In the genomic region with DNA sequence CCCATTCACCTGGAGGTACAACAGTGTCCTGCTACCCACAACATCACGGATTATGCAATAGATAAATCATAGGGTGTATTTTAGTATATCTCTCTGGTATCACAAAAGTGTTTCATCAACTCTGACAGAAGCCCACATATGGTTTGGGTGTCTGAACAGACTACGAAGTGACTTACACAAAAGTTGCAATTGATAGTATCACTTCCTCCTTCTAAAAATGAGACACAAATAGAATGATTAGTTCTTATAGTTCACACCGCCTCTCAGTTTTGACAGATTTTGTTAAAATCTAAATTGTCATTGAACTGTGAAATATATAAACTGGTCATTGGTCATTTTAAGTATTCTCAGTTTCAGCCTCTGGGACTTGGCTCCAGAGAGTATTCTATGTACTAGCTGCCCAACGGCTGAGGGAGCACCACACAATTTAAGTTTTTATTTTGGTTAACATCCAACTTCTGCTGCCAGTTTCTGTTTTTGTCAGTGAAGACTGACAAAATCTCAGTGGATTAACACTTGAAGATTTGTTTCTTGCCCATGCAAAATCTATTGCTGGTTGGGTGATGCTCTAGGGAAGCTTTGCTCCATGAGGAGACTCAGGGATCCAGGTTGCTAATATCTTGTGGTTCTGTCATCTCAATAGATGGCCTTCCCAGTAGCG, we compare ENCODE assay signal across 10 cellular contexts.
DNase-seq lines count a peak whose midpoint lies in the region; ATAC-seq and TF ChIP-seq lines count a peak whose summit lies in the region.
"Had no signal": no experiment of that assay in that cellular context is flagged by ENCODE, and none has a peak within 500 bp of the region (broad histone marks: within the 10 kb centered on the region; RNA-seq: fewer than 3 reads in every experiment).

No MANE protein-coding gene starts in this region.

- H3K9me3 ChIP-seq in BLaER1 (peaks cover 14% of the 10 kb centered on the region), breast epithelium (no peaks in the 10 kb centered on the region)
- H3K9me3 ChIP-seq: right atrium auricular region had no signal

- no peak for TF ChIP-seq CTCF in breast epithelium (IDR thresholded peaks at IDR 0.05)

- no peak for TF ChIP-seq POLR2A in breast epithelium (IDR thresholded peaks at IDR 0.05)

- ATAC-seq in GM19328 (IDR thresholded peaks at IDR 0.05; ENCODE audit: unreplicated experiment) = peak; percentile 86
- peak; percentile 76 for ATAC-seq in HG02870 (IDR thresholded peaks at IDR 0.05; ENCODE audit: unreplicated experiment)
- ATAC-seq in activated naive CD4-positive, alpha-beta T cell treated with anti-CD3 and anti-CD28 coated beads, Interleukin-2, amount 50 U/mL, for 72 hours = no peak
- ATAC-seq: PC-3 had no signal

- H3K4me1 ChIP-seq in BLaER1 (peaks cover 22% of the 10 kb centered on the region), breast epithelium (no peaks in the 10 kb centered on the region)
- H3K4me1 ChIP-seq: right atrium auricular region had no signal

- DNase-seq in T-helper 9 cell (no peak), GF-D8 (lab: John Stamatoyannopoulos, UW) (no peak), breast epithelium (ENCODE audit: low spot score in 2 of 2) (no peak)
- no peak for DNase-seq in activated naive CD4-positive, alpha-beta T cell treated with anti-CD3 and anti-CD28 coated beads, Interleukin-2, amount 50 U/mL, for 72 hours (ENCODE audit: low spot score in 2 of 2)
- DNase-seq: PC-3 had no signal

- no peak overlapping the region for H3K9ac ChIP-seq in BLaER1

- H3K36me3 ChIP-seq in BLaER1 (peaks cover 20% of the 10 kb centered on the region), breast epithelium (no peaks in the 10 kb centered on the region)
- H3K36me3 ChIP-seq: right atrium auricular region had no signal

- peaks cover 14% of the 10 kb centered on the region for H3K36me3 Mint-ChIP-seq in IgD-negative memory B cell
- H3K36me3 Mint-ChIP-seq in activated naive CD4-positive, alpha-beta T cell treated with anti-CD3 and anti-CD28 coated beads, Interleukin-2, amount 50 U/mL, for 72 hours = peaks cover 0 to 13% of the 10 kb centered on the region in 2 donors

- no peaks in the 10 kb centered on the region for H3K27me3 ChIP-seq in BLaER1
- H3K27me3 ChIP-seq in breast epithelium = no peaks in the 10 kb centered on the region
- H3K27me3 ChIP-seq: right atrium auricular region had no signal

- peaks cover 0 to 2% (median 0%) of the 10 kb centered on the region in 3 donors for H3K9me3 Mint-ChIP-seq in IgD-negative memory B cell
- H3K9me3 Mint-ChIP-seq in activated naive CD4-positive, alpha-beta T cell treated with anti-CD3 and anti-CD28 coated beads, Interleukin-2, amount 50 U/mL, for 72 hours = peaks cover 0 to 5% of the 10 kb centered on the region in 2 donors

- no peaks in the 10 kb centered on the region for H4K20me1 ChIP-seq in BLaER1

- H3K27ac ChIP-seq in BLaER1 (no peak overlapping the region), breast epithelium (no peak overlapping the region)
- H3K27ac ChIP-seq: right atrium auricular region had no signal

- intact Hi-C loops in breast epithelium (cut with DNase I; ENCODE audit: low total_unique reads) = no loop called here

- peak overlapping the region; percentile 43 for H3K4me2 ChIP-seq in BLaER1

- H3K27ac Mint-ChIP-seq in IgD-negative memory B cell = peak overlapping the region in 2 of 3 donors; percentile 68 to 83
- H3K27ac Mint-ChIP-seq in activated naive CD4-positive, alpha-beta T cell treated with anti-CD3 and anti-CD28 coated beads, Interleukin-2, amount 50 U/mL, for 72 hours = no peak overlapping the region

- H3K4me3 Mint-ChIP-seq in IgD-negative memory B cell = peak overlapping the region in 3 of 4 donors; percentile 36 to 89 (median 87)

- H3K27me3 Mint-ChIP-seq in IgD-negative memory B cell = peaks cover 2% of the 10 kb centered on the region

- H3K4me3 ChIP-seq in BLaER1 (no peak overlapping the region), breast epithelium (no peak overlapping the region)
- H3K4me3 ChIP-seq: right atrium auricular region had no signal

- peaks cover 27 to 29% (median 28%) of the 10 kb centered on the region in 3 donors for H3K4me1 Mint-ChIP-seq in IgD-negative memory B cell

Comparison
In these comparisons a context has a peak if more than half of its experiments do, and no peak if none do; other contexts are left out.
1. ATAC-seq: peak in GM19328 (single experiment) and HG02870 (single experiment); none in activated naive CD4-positive, alpha-beta T cell treated with anti-CD3 and anti-CD28 coated beads, Interleukin-2, amount 50 U/mL, for 72 hours (0 of 2).
2. H3K27ac Mint-ChIP-seq: peak in IgD-negative memory B cell (2 of 3); none in activated naive CD4-positive, alpha-beta T cell treated with anti-CD3 and anti-CD28 coated beads, Interleukin-2, amount 50 U/mL, for 72 hours (0 of 2).